ENCODE assay signal across 35 cellular contexts in the genomic region with DNA sequence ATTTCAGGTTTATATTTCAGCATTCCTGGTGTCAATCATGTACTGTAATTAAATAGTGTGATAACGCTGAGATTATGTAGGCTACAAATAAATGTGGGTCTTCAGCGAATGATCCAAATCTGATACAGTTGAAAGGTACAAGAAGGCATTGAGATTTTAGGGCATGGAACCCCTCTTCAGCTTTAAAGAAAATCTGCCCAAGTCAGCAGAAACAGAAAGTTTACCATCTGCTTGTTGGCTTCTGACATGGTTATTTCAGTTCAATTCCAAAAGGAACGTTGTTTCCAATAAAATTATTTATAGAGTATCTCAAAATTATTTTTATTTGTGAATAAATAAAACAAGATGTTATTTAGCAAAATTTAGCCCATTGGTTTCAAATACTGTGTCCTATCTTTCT.
"Had no signal": no experiment of that assay in that cellular context is flagged by ENCODE, and none has a peak within 500 bp of the region (broad histone marks: within the 10 kb centered on the region; RNA-seq: fewer than 3 reads in every experiment).

No MANE protein-coding gene starts in this region.

- H3K4me3 ChIP-seq: adrenal gland, body of pancreas, breast epithelium had no signal

- H3K9me3 ChIP-seq: adrenal gland, body of pancreas, breast epithelium had no signal

- H3K36me3 ChIP-seq: adrenal gland, brain microvascular endothelial cell, breast epithelium had no signal

- FAIRE-seq: astrocyte, TTC549 had no signal

- H3K27me3 ChIP-seq: body of pancreas, brain microvascular endothelial cell, breast epithelium had no signal

- DNase-seq: activated B cell treated with CpG ODN at 0.5 μM for 24 hours; activated CD4-positive, alpha-beta memory T cell treated with anti-CD3 and anti-CD28 coated beads for 36 hours; activated CD4-positive, alpha-beta T cell treated with anti-CD3 and anti-CD28 coated beads for 4 hours; activated CD4-positive, alpha-beta T cell treated with anti-CD3 and anti-CD28 coated beads, Interleukin-2, amount 10 ng/mL, durations not matched to agents 24 days and 14 days; activated CD4-positive, alpha-beta T cell treated with anti-CD3 and anti-CD28 coated beads, Interleukin-2, amount 50 U/mL, for 1 hour; activated CD4-positive, alpha-beta T cell treated with anti-CD3 and anti-CD28 coated beads, Interleukin-2, amount 50 U/mL, for 4 hours; activated CD4-positive, CD25-positive, alpha-beta regulatory T cell treated with anti-CD3 and anti-CD28 coated beads, Interleukin-2, amount 50 U/mL, for 72 hours; activated CD8-positive, alpha-beta memory T cell treated with anti-CD3 and anti-CD28 coated beads, Interleukin-2, amount 50 U/mL, for 4 hours; activated CD8-positive, alpha-beta T cell treated with anti-CD3 and anti-CD28 coated beads for 36 hours; activated effector memory CD4-positive, alpha-beta T cell treated with anti-CD3 and anti-CD28 coated beads, Interleukin-2, amount 50 U/mL, for 16 hours; activated gamma-delta T cell treated with Interleukin-2 at 50 U/mL for 16 hours; activated naive CD4-positive, alpha-beta T cell; activated naive CD4-positive, alpha-beta T cell treated with anti-CD3 and anti-CD28 coated beads for 36 hours; activated naive CD4-positive, alpha-beta T cell treated with anti-CD3 and anti-CD28 coated beads, Interleukin-2, amount 50 U/mL, for 16 hours; activated naive CD8-positive, alpha-beta T cell treated with anti-CD3 and anti-CD28 coated beads for 36 hours; activated T-cell treated with anti-CD3 and anti-CD28 coated beads for 4 hours; activated T-cell treated with anti-CD3 and anti-CD28 coated beads, Interleukin-2, amount 50 U/mL, for 1 hour; activated T-cell treated with anti-CD3 and anti-CD28 coated beads, Interleukin-2, amount 50 U/mL, for 4 hours; activated T-cell treated with anti-CD3 and anti-CD28 coated beads, Interleukin-2, amount 50 U/mL, for 72 hours; adrenal gland; amniotic stem cell; aorta; body of pancreas; brain microvascular endothelial cell; caudate nucleus; cerebellar nuclear complex; T-helper 1 cell; T-helper 2 cell; T-helper 9 cell had no signal

- H3K27ac ChIP-seq: adrenal gland, body of pancreas, brain microvascular endothelial cell, breast epithelium, VCaP had no signal

- ATAC-seq: activated CD8-positive, alpha-beta T cell treated with anti-CD3 and anti-CD28 coated beads for 36 hours; activated naive CD4-positive, alpha-beta T cell treated with anti-CD3 and anti-CD28 coated beads, Interleukin-2, amount 50 U/mL, for 72 hours; activated T-cell treated with anti-CD3 and anti-CD28 coated beads, Interleukin-2, amount 50 U/mL, for 4 hours; activated T-cell treated with anti-CD3 and anti-CD28 coated beads, Interleukin-2, amount 50 U/mL, for 72 hours; activated T-helper 17 cell treated with anti-CD3 and anti-CD28 coated beads, Interleukin-2, amount 50 U/mL, for 72 hours; body of pancreas had no signal

- H3K4me1 ChIP-seq: adrenal gland, body of pancreas, breast epithelium had no signal
